In the genomic region with DNA sequence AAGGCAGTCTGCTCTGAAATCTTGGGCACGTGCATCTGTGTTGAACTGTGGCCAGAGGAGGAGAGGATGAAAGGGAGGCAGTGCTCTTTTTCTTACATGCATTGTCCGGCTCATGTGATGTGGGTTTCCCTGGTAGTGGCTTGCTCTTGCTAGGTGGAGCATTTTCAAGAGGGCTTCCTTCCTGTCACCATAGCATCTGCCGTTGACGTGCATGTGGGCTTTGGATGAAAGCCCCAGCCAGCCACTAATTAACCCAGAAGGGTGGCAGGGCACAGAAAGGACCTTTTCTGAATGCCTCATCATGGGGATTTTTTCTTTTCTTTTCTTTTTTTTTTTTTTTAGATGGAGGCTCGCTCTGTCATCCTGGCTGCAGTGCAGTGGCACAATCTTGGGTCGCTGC, we compare ENCODE assay signal across 8 cellular contexts.
A peak's percentile ranks its signal among the peaks of the same experiment; 100 is the strongest.
DNase-seq lines count a peak whose midpoint lies in the region; ATAC-seq and TF ChIP-seq lines count a peak whose summit lies in the region.

No MANE protein-coding gene starts in this region.

- H3K27ac Mint-ChIP-seq in CD4-positive, CD25-positive, alpha-beta regulatory T cell, result peak overlapping the region in 2 of 3 donors; percentile 63 to 72
- no peak overlapping the region for H3K27ac Mint-ChIP-seq in chondrocyte (ENCODE audit: unreplicated experiment)

- no peaks in the 10 kb centered on the region for H3K36me3 Mint-ChIP-seq in CD4-positive, CD25-positive, alpha-beta regulatory T cell
- H3K36me3 Mint-ChIP-seq in chondrocyte (ENCODE audit: low read depth), result no peaks in the 10 kb centered on the region

- intact Hi-C loops in posterior vena cava (cut with DNase I), result no loop called here

- H3K4me3 Mint-ChIP-seq in CD4-positive, CD25-positive, alpha-beta regulatory T cell, result peak overlapping the region in 2 of 4 donors; percentile 29 to 33
- H3K4me3 Mint-ChIP-seq in chondrocyte (ENCODE audit: unreplicated experiment), result no peak overlapping the region

- peaks cover 0 to 26% (median 14%) of the 10 kb centered on the region in 4 donors for H3K4me1 Mint-ChIP-seq in CD4-positive, CD25-positive, alpha-beta regulatory T cell
- no peaks in the 10 kb centered on the region for H3K4me1 Mint-ChIP-seq in chondrocyte (ENCODE audit: low read depth)

- H3K4me1 ChIP-seq in CD4-positive, CD25-positive, alpha-beta regulatory T cell (ENCODE audit: control insufficient read depth, insufficient read depth, low read length, poor library complexity, severe bottlenecking), result peaks cover 12% of the 10 kb centered on the region

- no peaks in the 10 kb centered on the region for H3K27me3 ChIP-seq in CD4-positive, CD25-positive, alpha-beta regulatory T cell (ENCODE audit: control insufficient read depth, insufficient read depth, low read length)

- no peak overlapping the region for H3K4me3 ChIP-seq in CD4-positive, CD25-positive, alpha-beta regulatory T cell (ENCODE audit: low read depth, low read length)

- no peaks in the 10 kb centered on the region for H3K27me3 Mint-ChIP-seq in CD4-positive, CD25-positive, alpha-beta regulatory T cell
- no peaks in the 10 kb centered on the region for H3K27me3 Mint-ChIP-seq in chondrocyte (ENCODE audit: low read depth)

- no peaks in the 10 kb centered on the region for H3K9me3 ChIP-seq in CD4-positive, CD25-positive, alpha-beta regulatory T cell (ENCODE audit: control insufficient read depth in 2 of 2, low read length in 2 of 2)

- no peak overlapping the region for H3K27ac ChIP-seq in CD4-positive, CD25-positive, alpha-beta regulatory T cell (ENCODE audit: insufficient read depth, low read length, poor library complexity, severe bottlenecking)

- ATAC-seq in CD4-positive, CD25-positive, alpha-beta regulatory T cell (ENCODE audit: low read depth in 2 of 2), result peak; percentile 67 to 76
- peak; percentile 94 for ATAC-seq in GM19463 (IDR thresholded peaks at IDR 0.05; ENCODE audit: unreplicated experiment)

- H3K9me3 Mint-ChIP-seq in CD4-positive, CD25-positive, alpha-beta regulatory T cell, result no peaks in the 10 kb centered on the region
- peaks cover 8% of the 10 kb centered on the region for H3K9me3 Mint-ChIP-seq in chondrocyte (ENCODE audit: low read depth)

- H3K36me3 ChIP-seq in CD4-positive, CD25-positive, alpha-beta regulatory T cell (ENCODE audit: control insufficient read depth, insufficient read depth, low read length), result no peaks in the 10 kb centered on the region

- peak in 2 of 3 donors; percentile 45 to 80 for DNase-seq in CD4-positive, CD25-positive, alpha-beta regulatory T cell
- peak; percentile 55 for DNase-seq in HK-2 (ENCODE audit: unreplicated experiment)
- peak; percentile 66 for DNase-seq in activated effector memory CD4-positive, alpha-beta T cell treated with anti-CD3 and anti-CD28 coated beads, Interleukin-2, amount 50 U/mL, for 16 hours
- DNase-seq in erythroblast (lab: John Stamatoyannopoulos, UW), result no peak
- no peak for DNase-seq in posterior vena cava (ENCODE audit: low spot score)
- no peak for DNase-seq in chondrocyte (ENCODE audit: low spot score)
- DNase-seq in NCI-H128 (lab: John Stamatoyannopoulos, UW; ENCODE audit: unreplicated experiment), result no peak

- no peak for TF ChIP-seq POLR2A in erythroblast (IDR thresholded peaks at IDR 0.05; ENCODE audit: low read length)

- no peak for TF ChIP-seq CTCF in chondrocyte (IDR thresholded peaks at IDR 0.05)

Comparison
In these comparisons a context has a peak if more than half of its experiments do, and no peak if none do; other contexts are left out.
1. DNase-seq: peak in CD4-positive, CD25-positive, alpha-beta regulatory T cell (2 of 3), HK-2 (single experiment) and activated effector memory CD4-positive, alpha-beta T cell treated with anti-CD3 and anti-CD28 coated beads, Interleukin-2, amount 50 U/mL, for 16 hours (single experiment); none in erythroblast (0 of 2), posterior vena cava (single experiment), chondrocyte (single experiment) and NCI-H128 (single experiment).